Comparison of ENCODE assay signal across 8 cellular contexts in the genomic region with DNA sequence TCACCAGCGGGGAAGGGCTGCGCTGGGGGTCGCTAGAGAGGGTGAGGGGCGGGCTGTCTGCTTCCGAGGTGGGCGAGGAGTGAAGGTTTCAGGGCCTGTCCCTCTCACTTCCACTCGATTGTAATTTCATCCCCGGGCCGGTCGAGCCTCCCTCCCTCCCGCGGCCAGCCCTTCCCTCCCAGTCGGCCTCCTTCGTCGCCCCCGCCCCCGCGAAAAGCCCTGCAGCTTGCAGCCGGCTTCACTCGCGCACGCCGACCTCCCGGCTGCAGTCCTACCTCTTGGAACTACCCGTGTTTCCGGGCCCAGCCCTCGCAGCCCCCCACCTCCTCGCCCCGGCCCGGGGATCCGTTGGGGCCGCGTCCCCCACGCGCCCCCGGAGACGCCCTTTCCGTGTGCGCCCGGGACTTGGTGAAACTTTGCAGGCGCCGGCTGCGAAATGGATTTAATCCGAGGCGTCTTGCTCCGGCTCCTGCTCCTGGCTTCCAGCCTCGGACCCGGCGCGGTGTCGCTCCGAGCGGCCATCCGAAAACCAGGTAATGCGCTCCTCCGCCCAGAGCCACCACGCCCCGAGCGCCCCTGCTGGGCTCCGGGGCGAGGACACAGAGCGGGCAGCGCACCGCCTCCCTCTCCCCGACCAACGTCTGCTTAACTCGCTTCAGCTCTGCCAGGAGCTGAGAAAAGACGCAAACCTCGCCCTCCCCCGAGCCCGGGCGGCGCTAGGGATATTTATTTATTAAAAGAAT. TPM values are rescaled to one million over a fixed set of nuclear protein-coding genes. Genes with fewer than 3 reads are reported as not detected.
DNase-seq lines count a peak whose midpoint lies in the region; ATAC-seq and TF ChIP-seq lines count a peak whose summit lies in the region.

A gene (plus strand): TSS at position 241 of the 743 bp plus-strand sequence. CDS start 196 bp downstream, at position 437.

- H3K4me3 ChIP-seq in esophagus squamous epithelium = peak within 1 kb of the TSS; percentile 17 to 69 (median 47)

- peaks cover 12 to 20% (median 16%) of the 10 kb centered on the region in 3 donors for H3K4me1 ChIP-seq in esophagus squamous epithelium

- POLR2A ChIA-PET in RWPE1 (lab: Yijun Ruan, JAX; ENCODE audit: low non-redundant PET) = no interaction called here

- peaks cover 9 to 68% (median 18%) of the 10 kb centered on the region in 4 donors for H3K27me3 ChIP-seq in esophagus squamous epithelium

- H3K27me3 Mint-ChIP-seq in T-helper 1 cell treated with Interleukin-12 subunit alpha and Interleukin-12 subunit beta and Interleukin-4 antibody, amounts not matched to agents 30 μg/mL and 1 μg/mL, for 36 hours (ENCODE audit: low read depth) = peaks cover 65% of the 10 kb centered on the region

- H3K36me3 ChIP-seq in esophagus squamous epithelium = no peaks in the 10 kb centered on the region

- no peak within 1 kb of the TSS for H3K27ac Mint-ChIP-seq in T-helper 1 cell treated with Interleukin-12 subunit alpha and Interleukin-12 subunit beta and Interleukin-4 antibody, amounts not matched to agents 30 μg/mL and 1 μg/mL, for 36 hours

- H3K4me1 Mint-ChIP-seq in T-helper 1 cell treated with Interleukin-12 subunit alpha and Interleukin-12 subunit beta and Interleukin-4 antibody, amounts not matched to agents 30 μg/mL and 1 μg/mL, for 36 hours (ENCODE audit: low read depth) = peaks cover 6% of the 10 kb centered on the region

- TF ChIP-seq POLR2A in esophagus squamous epithelium (IDR thresholded peaks at IDR 0.05) = no peak

- 3% methylated on average over 5 of the region's 73 CpGs; no CpG with 5 or more reads in 1 of the 2 donors for WGBS in esophagus squamous epithelium, 2 donors

- H3K4me3 Mint-ChIP-seq in T-helper 1 cell treated with Interleukin-12 subunit alpha and Interleukin-12 subunit beta and Interleukin-4 antibody, amounts not matched to agents 30 μg/mL and 1 μg/mL, for 36 hours = peak within 1 kb of the TSS; percentile 34

- ATAC-seq in omental fat pad (ENCODE audit: low FRiP score) = peak; percentile 52
- no peak for ATAC-seq in GM18873 (IDR thresholded peaks at IDR 0.05; ENCODE audit: low FRiP score, unreplicated experiment)
- no peak for ATAC-seq in HG02588 (IDR thresholded peaks at IDR 0.05; ENCODE audit: unreplicated experiment)

- H3K9me3 Mint-ChIP-seq in T-helper 1 cell treated with Interleukin-12 subunit alpha and Interleukin-12 subunit beta and Interleukin-4 antibody, amounts not matched to agents 30 μg/mL and 1 μg/mL, for 36 hours = no peaks in the 10 kb centered on the region

- CTCF ChIA-PET in RWPE1 (lab: Yijun Ruan, JAX) = interaction anchor here (0.7 kb wide), 1 partner anchor 162 kb away, joined by 3 read pairs; no protein-coding TSS in a partner anchor

- no peak within 1 kb of the TSS for H3K27ac ChIP-seq in RWPE1
- peak within 1 kb of the TSS in 3 of 4 donors; percentile 0 to 49 (median 32) for H3K27ac ChIP-seq in esophagus squamous epithelium

- DNase-seq in T-helper 1 cell (no peak), RWPE1 (ENCODE audit: low spot score) (peak; percentile 17), esophagus squamous epithelium (lab: John Stamatoyannopoulos, UW) (no peak), omental fat pad (ENCODE audit: low spot score) (no peak), GM19240 (ENCODE audit: insufficient read length, low spot score) (no peak)

- intact Hi-C loops in esophagus squamous epithelium (cut with DNase I) = no loop called here

- H3K9me3 ChIP-seq in esophagus squamous epithelium = no peaks in the 10 kb centered on the region

- TF ChIP-seq CTCF in RWPE1 (conservative IDR thresholded peaks at IDR 0.05; ENCODE audit: low read depth) (0 out of 2 replicates have a peak, but pooled peaks have one; percentile 18), esophagus squamous epithelium (IDR thresholded peaks at IDR 0.05) (peak in 1 of 6 experiments; percentile 9), omental fat pad (IDR thresholded peaks at IDR 0.05) (no peak)

- no peaks in the 10 kb centered on the region for H3K36me3 Mint-ChIP-seq in T-helper 1 cell treated with Interleukin-12 subunit alpha and Interleukin-12 subunit beta and Interleukin-4 antibody, amounts not matched to agents 30 μg/mL and 1 μg/mL, for 36 hours (ENCODE audit: low read depth)

RNA-seq across cellular contexts. Expression of the gene that starts here (rescaled TPM):
- 1 to 10 TPM in 3 of 4 donors, under 1 TPM in 1; 0.38 to 3.3 (median 1.7) TPM for total RNA-seq in esophagus squamous epithelium
- 100 to 1,000 TPM in 1 of 4 donors, 10 to 100 TPM in 3; 15.0 to 103 (median 62.5) TPM for total RNA-seq in omental fat pad
